19 cellular contexts compared by ENCODE assay signal in the genomic region with DNA sequence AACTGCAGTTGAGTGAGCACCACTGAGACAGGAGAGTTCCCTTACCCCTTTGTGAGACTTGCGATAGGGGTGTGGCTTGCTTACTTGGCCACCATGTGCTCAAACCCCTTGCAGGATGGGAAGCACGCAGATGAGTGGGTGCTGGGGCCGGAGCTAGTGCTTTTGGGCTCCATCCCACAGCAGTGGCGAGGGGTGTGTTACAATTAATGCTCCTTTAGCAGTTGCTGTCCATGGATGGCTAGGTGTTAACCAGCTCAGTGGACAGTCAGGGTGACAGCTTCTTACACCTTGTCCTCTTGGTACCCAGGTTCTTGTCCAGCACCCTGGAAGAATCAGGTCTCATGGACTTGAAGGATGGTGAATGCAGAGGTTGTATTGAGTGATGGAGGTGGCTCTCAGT.
"Had no signal": no experiment of that assay in that cellular context is flagged by ENCODE, and none has a peak within 500 bp of the region (broad histone marks: within the 10 kb centered on the region; RNA-seq: fewer than 3 reads in every experiment).

No MANE protein-coding gene starts in this region.

- H3K9me3 Mint-ChIP-seq: dendritic cell treated with granulocyte-macrophage colony-stimulating factor and Interleukin-4, amounts not matched to agents 40 ng/mL and 50 ng/mL, for 4 days; immature natural killer cell; memory B cell; nephron had no signal

- H3K4me1 ChIP-seq: foreskin keratinocyte had no signal

- H3K36me3 ChIP-seq: left lung, lower lobe of right lung, sigmoid colon had no signal

- ATAC-seq: foreskin keratinocyte, left lung, lower lobe of right lung had no signal

- H3K27me3 Mint-ChIP-seq: dendritic cell treated with granulocyte-macrophage colony-stimulating factor and Interleukin-4, amounts not matched to agents 40 ng/mL and 50 ng/mL, for 4 days had no signal

- H3K9me3 ChIP-seq: left lung, lower lobe of right lung, sigmoid colon had no signal

- H3K4me3 Mint-ChIP-seq: dendritic cell treated with granulocyte-macrophage colony-stimulating factor and Interleukin-4, amounts not matched to agents 40 ng/mL and 50 ng/mL, for 4 days; endodermal cell; immature natural killer cell; memory B cell; nephron had no signal

- H3K27me3 ChIP-seq: left lung, sigmoid colon had no signal

- DNase-seq: endodermal cell; erythroblast; foreskin keratinocyte; immature natural killer cell; left lung; lower lobe of right lung; midbrain; sigmoid colon; stimulated activated CD4-positive, alpha-beta T cell treated with anti-CD3 and anti-CD28 coated beads, Interleukin-2, amount 100 ng/mL, for 24 hours; stimulated activated CD4-positive, alpha-beta T cell treated with anti-CD3 and anti-CD28 coated beads, Interleukin-4, amount 100 ng/mL, for 4 hours; stimulated activated naive CD4-positive, alpha-beta T cell; trophoblast cell had no signal

- H3K4me3 ChIP-seq: left lung, lower lobe of right lung, sigmoid colon, skin epidermis had no signal

- FAIRE-seq: colon, endothelial cell of umbilical vein, keratinocyte had no signal

- H3K27ac Mint-ChIP-seq: dendritic cell treated with granulocyte-macrophage colony-stimulating factor and Interleukin-4, amounts not matched to agents 40 ng/mL and 50 ng/mL, for 4 days; endodermal cell; immature natural killer cell; memory B cell; nephron had no signal

- H3K27ac ChIP-seq: foreskin keratinocyte, left lung, lower lobe of right lung, sigmoid colon, skin epidermis had no signal
